Comparison of ENCODE assay signal across 7 cellular contexts in the genomic region with DNA sequence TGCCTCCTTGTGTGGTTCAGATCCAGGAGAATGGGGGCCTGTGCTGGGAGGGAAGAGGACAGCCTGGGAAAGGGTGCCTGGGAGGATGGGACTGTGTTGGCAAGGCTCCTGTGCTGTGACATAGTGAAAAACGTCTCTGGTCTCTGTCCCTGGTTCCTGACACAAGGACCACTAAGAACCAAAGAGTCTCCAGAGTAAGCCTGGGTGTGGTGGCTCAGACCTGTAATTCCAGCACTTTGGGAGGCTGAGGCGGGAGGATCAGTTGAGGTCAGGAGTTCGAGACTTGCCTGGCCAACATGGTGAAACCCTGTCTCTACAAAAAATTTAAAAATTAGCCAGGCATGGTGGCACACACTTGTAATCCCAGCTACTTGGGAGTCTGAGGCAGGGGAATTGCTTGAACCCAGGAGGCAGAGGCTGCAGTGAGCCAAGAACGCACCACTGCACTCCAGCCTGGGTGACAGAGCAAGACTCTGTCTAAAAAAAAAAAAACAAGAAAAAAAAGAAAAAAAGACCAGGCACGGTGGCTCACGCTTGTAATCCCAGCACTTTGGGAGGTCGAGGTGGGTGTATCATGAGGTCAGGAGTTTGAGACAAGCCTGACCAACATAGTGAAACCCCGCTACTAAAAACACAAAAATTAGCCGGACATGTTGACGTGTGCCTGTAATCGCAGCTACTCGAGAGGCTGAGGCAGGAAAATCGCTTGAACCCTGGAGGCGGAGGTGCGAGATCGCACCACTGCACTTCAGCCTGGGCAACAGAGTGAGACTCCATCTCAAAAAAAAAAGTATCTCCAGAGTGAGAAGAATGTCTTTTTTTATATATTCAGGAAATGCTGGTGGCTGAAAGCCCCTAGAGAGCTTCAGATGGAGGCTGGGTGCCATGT. TPM values are rescaled to one million over a fixed set of nuclear protein-coding genes. Genes with fewer than 3 reads are reported as not detected.
DNase-seq lines count a peak whose midpoint lies in the region; ATAC-seq, FAIRE-seq and TF ChIP-seq lines count a peak whose summit lies in the region.
"Not testable (repeated sequence)": the region's sequence is repeated elsewhere in the genome, so short reads cannot be mapped to it uniquely, and the experiment has no call there.

No MANE protein-coding gene starts in this region.

- not testable (repeated sequence) for H4K20me1 ChIP-seq in neural progenitor cell (ENCODE audit: low read depth)

- intact Hi-C loops in activated naive CD4-positive, alpha-beta T cell treated with anti-CD3 and anti-CD28 coated beads for 36 hours (cut with micrococcal nuclease) = loop anchor here (2.0 to 5.0 kb wide), 6 partner anchors 368 to 1067 kb away; partner anchors contain the start of genes GRPEL2, IRGM, SLC26A2 and TNIP1
- intact Hi-C loops in dendritic cell treated with granulocyte-macrophage colony-stimulating factor and Interleukin-4, amounts not matched to agents 40 ng/mL and 50 ng/mL, for 4 days (cut with micrococcal nuclease); kidney (cut with DNase I): not testable (repeated sequence)

- H3K27ac Mint-ChIP-seq in T-cell = peak overlapping the region; percentile 99 to 100
- H3K27ac Mint-ChIP-seq in activated naive CD4-positive, alpha-beta T cell treated with anti-CD3 and anti-CD28 coated beads for 36 hours = peak overlapping the region; percentile 98
- peak overlapping the region; percentile 99 for H3K27ac Mint-ChIP-seq in dendritic cell treated with granulocyte-macrophage colony-stimulating factor and Interleukin-4, amounts not matched to agents 40 ng/mL and 50 ng/mL, for 4 days
- not testable (repeated sequence) for H3K27ac Mint-ChIP-seq in neural progenitor cell
- H3K27ac Mint-ChIP-seq in stimulated activated naive CD8-positive, alpha-beta T cell treated with anti-CD3 and anti-CD28 coated beads, Interleukin-15, Interleukin-2, amounts not matched to agents 100 ng/mL and 50 ng/mL, for 24 hours = peak overlapping the region; percentile 97

- H3K9me3 ChIP-seq in kidney (ENCODE audit: control insufficient read depth in 1 of 2, low read length in 2 of 2); neural progenitor cell (ENCODE audit: low read depth): not testable (repeated sequence)

- peak; percentile 49 for DNase-seq in GM12865 (ENCODE audit: low read depth)
- DNase-seq in T-cell; activated naive CD4-positive, alpha-beta T cell treated with anti-CD3 and anti-CD28 coated beads for 36 hours; kidney; neural progenitor cell (ENCODE audit: low spot score): not testable (repeated sequence)

- H3K27me3 ChIP-seq in neural progenitor cell = not testable (repeated sequence)

- not testable (repeated sequence) for H3K4me2 ChIP-seq in neural progenitor cell

- FAIRE-seq in kidney (lab: Jason Lieb, UNC) = not testable (repeated sequence)

- H3K9ac ChIP-seq in kidney (ENCODE audit: low read length in 2 of 2) = peak overlapping the region in 1 of 2 donors; percentile 53
- not testable (repeated sequence) for H3K9ac ChIP-seq in neural progenitor cell

- H3K27ac ChIP-seq in kidney (ENCODE audit: low read depth in 2 of 2, low read length in 2 of 2) = peak overlapping the region; percentile 81 to 98
- H3K27ac ChIP-seq in neural progenitor cell = not testable (repeated sequence)

- CTCF ChIA-PET in T-cell (lab: Charles Lee) = interaction anchor here (0.6 to 1.7 kb wide), 5 partner anchors 22 to 449 kb away, joined by 3 to 17 read pairs (median 3); partner anchors contain the start of gene RPS14 (in 1 of the 2)
- CTCF ChIA-PET in activated naive CD4-positive, alpha-beta T cell treated with anti-CD3 and anti-CD28 coated beads for 36 hours (lab: Charles Lee) = interaction anchor here (0.6 to 4.3 kb wide), 4 partner anchors 11 to 41 kb away, joined by 3 to 33 read pairs (median 4); no protein-coding TSS in a partner anchor

- peak overlapping the region in 2 of 3 donors; percentile 13 to 88 for H3K4me3 Mint-ChIP-seq in T-cell
- not testable (repeated sequence) for H3K4me3 Mint-ChIP-seq in activated naive CD4-positive, alpha-beta T cell treated with anti-CD3 and anti-CD28 coated beads for 36 hours; neural progenitor cell
- peak overlapping the region; percentile 95 for H3K4me3 Mint-ChIP-seq in dendritic cell treated with granulocyte-macrophage colony-stimulating factor and Interleukin-4, amounts not matched to agents 40 ng/mL and 50 ng/mL, for 4 days
- H3K4me3 Mint-ChIP-seq in stimulated activated naive CD8-positive, alpha-beta T cell treated with anti-CD3 and anti-CD28 coated beads, Interleukin-15, Interleukin-2, amounts not matched to agents 100 ng/mL and 50 ng/mL, for 24 hours = peak overlapping the region; percentile 99

- not testable (repeated sequence) for ATAC-seq in T-cell (replicated peaks in 1 of 4)

- H3K4me1 ChIP-seq in kidney (ENCODE audit: control insufficient read depth in 1 of 2, insufficient read depth in 1 of 2, low read depth in 1 of 2, low read length in 2 of 2) = peaks cover 17 to 24% of the 10 kb centered on the region in 2 donors
- peaks cover 22% of the 10 kb centered on the region for H3K4me1 ChIP-seq in neural progenitor cell

- not testable (repeated sequence) for H3K79me2 ChIP-seq in neural progenitor cell (ENCODE audit: low read depth)

- not testable (repeated sequence) for H3K27me3 Mint-ChIP-seq in T-cell; activated naive CD4-positive, alpha-beta T cell treated with anti-CD3 and anti-CD28 coated beads for 36 hours (ENCODE audit: low read depth); dendritic cell treated with granulocyte-macrophage colony-stimulating factor and Interleukin-4, amounts not matched to agents 40 ng/mL and 50 ng/mL, for 4 days; neural progenitor cell (ENCODE audit: insufficient read depth, low read depth); stimulated activated naive CD8-positive, alpha-beta T cell treated with anti-CD3 and anti-CD28 coated beads, Interleukin-15, Interleukin-2, amounts not matched to agents 100 ng/mL and 50 ng/mL, for 24 hours

- H2AFZ ChIP-seq in neural progenitor cell (replicated peaks) = peak overlapping the region; percentile 100

- H3K9me3 Mint-ChIP-seq in T-cell; activated naive CD4-positive, alpha-beta T cell treated with anti-CD3 and anti-CD28 coated beads for 36 hours; dendritic cell treated with granulocyte-macrophage colony-stimulating factor and Interleukin-4, amounts not matched to agents 40 ng/mL and 50 ng/mL, for 4 days; neural progenitor cell; stimulated activated naive CD8-positive, alpha-beta T cell treated with anti-CD3 and anti-CD28 coated beads, Interleukin-15, Interleukin-2, amounts not matched to agents 100 ng/mL and 50 ng/mL, for 24 hours: not testable (repeated sequence)

- H3K36me3 Mint-ChIP-seq in T-cell, neural progenitor cell: not testable (repeated sequence)
- H3K36me3 Mint-ChIP-seq in activated naive CD4-positive, alpha-beta T cell treated with anti-CD3 and anti-CD28 coated beads for 36 hours (ENCODE audit: low read depth) = peaks cover 11% of the 10 kb centered on the region
- peaks cover 37% of the 10 kb centered on the region for H3K36me3 Mint-ChIP-seq in dendritic cell treated with granulocyte-macrophage colony-stimulating factor and Interleukin-4, amounts not matched to agents 40 ng/mL and 50 ng/mL, for 4 days (ENCODE audit: low read depth)
- peaks cover 13% of the 10 kb centered on the region for H3K36me3 Mint-ChIP-seq in stimulated activated naive CD8-positive, alpha-beta T cell treated with anti-CD3 and anti-CD28 coated beads, Interleukin-15, Interleukin-2, amounts not matched to agents 100 ng/mL and 50 ng/mL, for 24 hours (ENCODE audit: low read depth)

- peaks cover 32% of the 10 kb centered on the region for H3F3A ChIP-seq in neural progenitor cell (ENCODE audit: low read depth)

- H3K4me3 ChIP-seq in GM12865 (ENCODE audit: low read depth, low read length) = peak overlapping the region; percentile 36
- not testable (repeated sequence) for H3K4me3 ChIP-seq in kidney (ENCODE audit: low read length in 2 of 2); neural progenitor cell

- H3K4me1 Mint-ChIP-seq in T-cell = peaks cover 36 to 47% (median 36%) of the 10 kb centered on the region in 3 donors
- peaks cover 32% of the 10 kb centered on the region for H3K4me1 Mint-ChIP-seq in activated naive CD4-positive, alpha-beta T cell treated with anti-CD3 and anti-CD28 coated beads for 36 hours (ENCODE audit: low read depth)
- peaks cover 26% of the 10 kb centered on the region for H3K4me1 Mint-ChIP-seq in dendritic cell treated with granulocyte-macrophage colony-stimulating factor and Interleukin-4, amounts not matched to agents 40 ng/mL and 50 ng/mL, for 4 days (ENCODE audit: low read depth)
- H3K4me1 Mint-ChIP-seq in neural progenitor cell = peaks cover 27% of the 10 kb centered on the region
- peaks cover 42% of the 10 kb centered on the region for H3K4me1 Mint-ChIP-seq in stimulated activated naive CD8-positive, alpha-beta T cell treated with anti-CD3 and anti-CD28 coated beads, Interleukin-15, Interleukin-2, amounts not matched to agents 100 ng/mL and 50 ng/mL, for 24 hours (ENCODE audit: low read depth)

- POLR2A ChIA-PET in T-cell (lab: Charles Lee) = interaction anchor here (0.5 to 0.7 kb wide), 2 partner anchors 11 to 102 kb away, joined by 3 read pairs; no protein-coding TSS in a partner anchor

- TF ChIP-seq CTCF in GM12865 (IDR thresholded peaks at IDR 0.05; ENCODE audit: insufficient read depth, low read depth, low read length, missing control alignments); kidney (IDR thresholded peaks at IDR 0.05; ENCODE audit: borderline replicate concordance, extremely low read depth, insufficient read depth); neural progenitor cell (IDR thresholded peaks at IDR 0.05): not testable (repeated sequence)

- not testable (repeated sequence) for H3K36me3 ChIP-seq in kidney (ENCODE audit: control insufficient read depth in 1 of 2, insufficient read depth in 2 of 2, low read length in 2 of 2); neural progenitor cell

RNA-seq across cellular contexts. Expression of gene CD74, which starts 1.4 kb away (rescaled TPM):
- total RNA-seq in T-cell = 100 to 1,000 TPM; 201 to 512 (median 406) TPM
- total RNA-seq in activated naive CD4-positive, alpha-beta T cell treated with anti-CD3 and anti-CD28 coated beads for 36 hours = 100 to 1,000 TPM; 312 to 316 TPM
- 2,003 TPM for total RNA-seq in kidney
- polyA plus RNA-seq in kidney (ENCODE audit: insufficient read depth, low read depth, low replicate concordance) = 1,887 TPM
- total RNA-seq in neural progenitor cell (ENCODE audit: low replicate concordance) = 9.8 and 25.6 TPM in 2 replicates

RNA-seq across cellular contexts. Expression of gene RPS14, which starts 35.4 kb away (rescaled TPM):
- total RNA-seq in T-cell = 1,000 to 10,000 TPM; 4,124 to 5,450 (median 5,009) TPM
- 1,000 to 10,000 TPM; 4,594 to 4,738 TPM for total RNA-seq in activated naive CD4-positive, alpha-beta T cell treated with anti-CD3 and anti-CD28 coated beads for 36 hours
- 1,504 TPM for total RNA-seq in kidney
- polyA plus RNA-seq in kidney (ENCODE audit: insufficient read depth, low read depth, low replicate concordance) = 1,994 TPM
- total RNA-seq in neural progenitor cell (ENCODE audit: low replicate concordance) = 3,204 and 3,639 TPM in 2 replicates

RNA-seq across cellular contexts. Expression of gene TCOF1, which starts 56.6 kb away (rescaled TPM):
- total RNA-seq in T-cell = 10 to 100 TPM; 50.4 to 67.8 (median 58.4) TPM
- 100 to 1,000 TPM; 114 to 115 TPM for total RNA-seq in activated naive CD4-positive, alpha-beta T cell treated with anti-CD3 and anti-CD28 coated beads for 36 hours
- 23.5 TPM for total RNA-seq in kidney
- 12.2 TPM for polyA plus RNA-seq in kidney (ENCODE audit: insufficient read depth, low read depth, low replicate concordance)
- 37.9 and 79.8 TPM in 2 replicates for total RNA-seq in neural progenitor cell (ENCODE audit: low replicate concordance)
